Comparison of ENCODE assay signal across 10 cellular contexts in the genomic region with DNA sequence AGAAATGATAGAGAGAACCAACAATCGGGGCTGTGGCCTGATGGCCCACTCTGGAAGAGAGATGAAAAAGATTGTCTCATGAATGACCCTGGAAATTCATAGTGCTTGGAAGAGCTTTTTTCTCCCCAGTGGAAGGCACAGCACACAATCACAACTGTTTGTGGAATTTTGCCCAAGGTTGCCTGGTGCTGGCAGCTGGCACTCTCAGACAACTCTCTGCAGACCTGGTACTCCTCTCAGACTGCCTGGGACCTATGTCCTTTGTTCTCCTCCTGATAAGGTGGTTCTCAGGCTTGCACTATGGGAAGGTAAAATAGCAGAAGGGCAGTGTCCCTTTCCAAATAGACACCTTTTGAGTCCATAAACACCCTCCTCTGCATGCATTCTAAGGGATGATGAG.
"Had no signal": no experiment of that assay in that cellular context is flagged by ENCODE, and none has a peak within 500 bp of the region (broad histone marks: within the 10 kb centered on the region; RNA-seq: fewer than 3 reads in every experiment).

No MANE protein-coding gene starts in this region.

- H3K27ac Mint-ChIP-seq: HFFc6, IgD-negative memory B cell had no signal

- H3K4me1 ChIP-seq: HAP-1 had no signal

- H3K9me3 ChIP-seq: HAP-1 had no signal

- ATAC-seq: HCT116, HepG2 had no signal

- FAIRE-seq: HepG2 had no signal

- H3K36me3 ChIP-seq: HAP-1 had no signal

- DNase-seq: GM23248, GOT3, H7, HFFc6, KBM-7 had no signal

- H3K36me3 Mint-ChIP-seq: IgD-negative memory B cell had no signal

- H3K4me3 Mint-ChIP-seq: HFFc6 had no signal

- H3K27ac ChIP-seq: GM23248, HL-60 had no signal

- H3K4me3 ChIP-seq: GM23248, HAP-1 had no signal
